Comparison of ENCODE assay signal across 11 cellular contexts in the genomic region with DNA sequence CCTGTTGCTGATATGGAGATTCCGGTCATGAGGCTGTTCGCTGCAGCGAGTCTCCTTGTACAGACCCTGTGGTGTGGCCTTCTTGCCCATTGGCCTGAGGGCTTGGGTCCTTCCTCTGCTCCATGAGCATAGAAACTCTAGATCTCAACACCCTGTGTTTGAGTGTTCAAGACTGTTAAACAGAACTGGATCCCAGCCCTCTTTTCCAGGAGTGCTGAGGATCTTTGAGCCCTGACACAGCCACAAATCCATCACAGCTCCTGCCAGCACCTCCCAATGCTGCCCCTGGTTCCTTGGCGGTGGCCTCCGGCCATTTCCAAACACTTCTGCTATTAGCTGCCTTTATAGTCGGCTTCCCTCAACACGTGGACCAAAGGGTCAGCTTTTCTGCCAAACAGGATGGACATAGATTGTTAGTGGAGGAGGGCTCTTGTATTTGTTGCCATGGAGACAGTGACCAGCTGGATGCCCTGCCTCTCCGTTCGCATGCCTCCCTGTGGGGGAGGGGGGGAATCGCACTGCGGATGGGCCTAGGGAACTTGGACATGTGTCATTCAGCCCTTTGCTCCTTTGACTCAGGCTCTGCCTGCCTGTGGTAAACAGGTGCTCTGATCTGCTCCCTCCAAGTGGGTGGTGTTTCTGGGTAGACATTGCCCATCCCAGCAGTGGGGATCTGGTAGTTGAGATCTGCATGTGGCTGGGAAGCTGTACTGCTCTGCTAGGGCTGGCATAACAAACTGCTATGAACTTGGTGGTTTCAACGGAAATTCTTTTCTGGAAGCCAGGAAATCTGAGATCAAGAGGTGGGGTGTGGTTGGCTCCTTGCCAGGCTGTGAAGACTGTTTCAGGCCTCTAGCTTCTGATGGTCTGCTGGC. TPM values are rescaled to one million over a fixed set of nuclear protein-coding genes. Genes with fewer than 3 reads are reported as not detected.
DNase-seq lines count a peak whose midpoint lies in the region; ATAC-seq and TF ChIP-seq lines count a peak whose summit lies in the region.
"Had no signal": no experiment of that assay in that cellular context is flagged by ENCODE, and none has a peak within 500 bp of the region (broad histone marks: within the 10 kb centered on the region; RNA-seq: fewer than 3 reads in every experiment).

No MANE protein-coding gene starts in this region.

- POLR2A ChIA-PET in activated CD4-positive, alpha-beta memory T cell treated with anti-CD3 and anti-CD28 coated beads for 36 hours (lab: Charles Lee) = no interaction called here

- H3K27me3 ChIP-seq in right cardiac atrium (ENCODE audit: control insufficient read depth, insufficient read depth) = no peaks in the 10 kb centered on the region
- H3K27me3 ChIP-seq in tibial nerve = no peaks in the 10 kb centered on the region

- CTCF ChIA-PET in activated CD4-positive, alpha-beta memory T cell treated with anti-CD3 and anti-CD28 coated beads for 36 hours (lab: Charles Lee) = no interaction called here

- H3K4me3 ChIP-seq in right cardiac atrium (ENCODE audit: low read length) = no peak overlapping the region
- no peak overlapping the region for H3K4me3 ChIP-seq in tibial nerve

- TF ChIP-seq EP300 in tibial nerve (IDR thresholded peaks at IDR 0.05) = peak in 1 of 2 donors; percentile 8

- H3K36me3 ChIP-seq in tibial nerve = no peaks in the 10 kb centered on the region

- peak; percentile 70 for DNase-seq in activated CD4-positive, alpha-beta T cell treated with anti-CD3 and anti-CD28 coated beads, Interleukin-2, amount 10 ng/mL, durations not matched to agents 24 days and 14 days
- no peak for DNase-seq in activated CD4-positive, alpha-beta T cell treated with anti-CD3 and anti-CD28 coated beads, Interleukin-2, amount 50 U/mL, for 1 hour
- DNase-seq in activated CD4-positive, alpha-beta memory T cell treated with anti-CD3 and anti-CD28 coated beads for 36 hours = peak; percentile 42
- DNase-seq in right cardiac atrium (peak in 2 of 3 donors; percentile 55 to 75), tibial nerve (ENCODE audit: low spot score in 2 of 2) (no peak), 8988T (no peak)
- DNase-seq in stimulated activated naive CD8-positive, alpha-beta T cell treated with anti-CD3 and anti-CD28 coated beads, Interleukin-15, Interleukin-2, amounts not matched to agents 100 U/mL and 50 U/mL, for 24 hours = peak; percentile 54
- DNase-seq: immature natural killer cell, NCI-H1048 had no signal

- intact Hi-C loops in activated CD4-positive, alpha-beta T cell treated with anti-CD3 and anti-CD28 coated beads, Interleukin-2, amount 10 ng/mL, durations not matched to agents 24 days and 14 days (cut with micrococcal nuclease) = no loop called here
- intact Hi-C loops in activated CD4-positive, alpha-beta memory T cell treated with anti-CD3 and anti-CD28 coated beads for 36 hours (cut with micrococcal nuclease) = no loop called here
- intact Hi-C loops in right cardiac atrium (cut with DNase I) = no loop called here

- no peak for TF ChIP-seq CTCF in tibial nerve (IDR thresholded peaks at IDR 0.05)

- H3K4me3 Mint-ChIP-seq in activated CD4-positive, alpha-beta T cell treated with anti-CD3 and anti-CD28 coated beads, Interleukin-2, amount 10 ng/mL, durations not matched to agents 24 days and 14 days = peak overlapping the region; percentile 39
- H3K4me3 Mint-ChIP-seq in activated CD4-positive, alpha-beta memory T cell treated with anti-CD3 and anti-CD28 coated beads for 36 hours = no peak overlapping the region

- TF ChIP-seq POLR2A in tibial nerve (IDR thresholded peaks at IDR 0.05) = no peak

- no peaks in the 10 kb centered on the region for H3K36me3 Mint-ChIP-seq in activated CD4-positive, alpha-beta T cell treated with anti-CD3 and anti-CD28 coated beads, Interleukin-2, amount 10 ng/mL, durations not matched to agents 24 days and 14 days (ENCODE audit: low read depth)
- H3K36me3 Mint-ChIP-seq in activated CD4-positive, alpha-beta memory T cell treated with anti-CD3 and anti-CD28 coated beads for 36 hours = no peaks in the 10 kb centered on the region
- H3K36me3 Mint-ChIP-seq: immature natural killer cell had no signal

- no peak overlapping the region for H3K27ac ChIP-seq in right cardiac atrium (ENCODE audit: low read length)
- H3K27ac ChIP-seq in tibial nerve = peak overlapping the region in 1 of 4 donors; percentile 42
- H3K27ac ChIP-seq: C4-2B had no signal

- ATAC-seq in right cardiac atrium = peak; percentile 62 to 81
- peak; percentile 78 for ATAC-seq in stimulated activated naive CD8-positive, alpha-beta T cell treated with anti-CD3 and anti-CD28 coated beads, Interleukin-15, Interleukin-2, amounts not matched to agents 100 U/mL and 50 U/mL, for 24 hours
- ATAC-seq in HG03460 (IDR thresholded peaks at IDR 0.05; ENCODE audit: unreplicated experiment) = no peak

- peak overlapping the region; percentile 80 for H3K27ac Mint-ChIP-seq in activated CD4-positive, alpha-beta T cell treated with anti-CD3 and anti-CD28 coated beads, Interleukin-2, amount 10 ng/mL, durations not matched to agents 24 days and 14 days
- no peak overlapping the region for H3K27ac Mint-ChIP-seq in activated CD4-positive, alpha-beta memory T cell treated with anti-CD3 and anti-CD28 coated beads for 36 hours

- peaks cover 4% of the 10 kb centered on the region for H3K9me3 Mint-ChIP-seq in activated CD4-positive, alpha-beta T cell treated with anti-CD3 and anti-CD28 coated beads, Interleukin-2, amount 10 ng/mL, durations not matched to agents 24 days and 14 days
- no peaks in the 10 kb centered on the region for H3K9me3 Mint-ChIP-seq in activated CD4-positive, alpha-beta memory T cell treated with anti-CD3 and anti-CD28 coated beads for 36 hours
- H3K9me3 Mint-ChIP-seq: immature natural killer cell had no signal

- no peaks in the 10 kb centered on the region for H3K27me3 Mint-ChIP-seq in activated CD4-positive, alpha-beta T cell treated with anti-CD3 and anti-CD28 coated beads, Interleukin-2, amount 10 ng/mL, durations not matched to agents 24 days and 14 days
- no peaks in the 10 kb centered on the region for H3K27me3 Mint-ChIP-seq in activated CD4-positive, alpha-beta memory T cell treated with anti-CD3 and anti-CD28 coated beads for 36 hours

- H3K9me3 ChIP-seq in right cardiac atrium (ENCODE audit: control insufficient read depth, low read length) (no peaks in the 10 kb centered on the region), tibial nerve (no peaks in the 10 kb centered on the region)

- H3K4me1 ChIP-seq in right cardiac atrium (ENCODE audit: control insufficient read depth, insufficient read depth, low read length) (no peaks in the 10 kb centered on the region), tibial nerve (peaks cover 0 to 18% (median 4%) of the 10 kb centered on the region in 4 donors)

- peaks cover 43% of the 10 kb centered on the region for H3K4me1 Mint-ChIP-seq in activated CD4-positive, alpha-beta T cell treated with anti-CD3 and anti-CD28 coated beads, Interleukin-2, amount 10 ng/mL, durations not matched to agents 24 days and 14 days
- peaks cover 23% of the 10 kb centered on the region for H3K4me1 Mint-ChIP-seq in activated CD4-positive, alpha-beta memory T cell treated with anti-CD3 and anti-CD28 coated beads for 36 hours (ENCODE audit: low read depth)

- 55% methylated on average over 12 of the region's 12 CpGs for WGBS in right cardiac atrium
- 48 to 52% methylated on average over 12 of the region's 12 CpGs for WGBS in tibial nerve, 2 donors

RNA-seq across cellular contexts. Expression of a gene that starts 6.9 kb away (rescaled TPM):
- total RNA-seq in activated CD4-positive, alpha-beta T cell treated with anti-CD3 and anti-CD28 coated beads, Interleukin-2, amount 10 ng/mL, durations not matched to agents 24 days and 14 days = 369 and 376 TPM in 2 replicates
- total RNA-seq in activated CD4-positive, alpha-beta memory T cell treated with anti-CD3 and anti-CD28 coated beads for 36 hours = 100 to 1,000 TPM; 351 to 353 TPM
- total RNA-seq in right cardiac atrium (100 to 1,000 TPM; 181 to 280 (median 218) TPM), tibial nerve (100 to 1,000 TPM; 142 to 204 (median 148) TPM)
- 116 TPM for polyA plus RNA-seq in right cardiac atrium

Comparison
In these comparisons a context has a peak if more than half of its experiments do, and no peak if none do; other contexts are left out.
1. DNase-seq: peak in activated CD4-positive, alpha-beta T cell treated with anti-CD3 and anti-CD28 coated beads, Interleukin-2, amount 10 ng/mL, durations not matched to agents 24 days and 14 days (single experiment), activated CD4-positive, alpha-beta memory T cell treated with anti-CD3 and anti-CD28 coated beads for 36 hours (single experiment), right cardiac atrium (2 of 3) and stimulated activated naive CD8-positive, alpha-beta T cell treated with anti-CD3 and anti-CD28 coated beads, Interleukin-15, Interleukin-2, amounts not matched to agents 100 U/mL and 50 U/mL, for 24 hours (single experiment); none in activated CD4-positive, alpha-beta T cell treated with anti-CD3 and anti-CD28 coated beads, Interleukin-2, amount 50 U/mL, for 1 hour (single experiment), tibial nerve (0 of 2) and 8988T (single experiment).